ENCODE assay signal across 12 cellular contexts in the genomic region with DNA sequence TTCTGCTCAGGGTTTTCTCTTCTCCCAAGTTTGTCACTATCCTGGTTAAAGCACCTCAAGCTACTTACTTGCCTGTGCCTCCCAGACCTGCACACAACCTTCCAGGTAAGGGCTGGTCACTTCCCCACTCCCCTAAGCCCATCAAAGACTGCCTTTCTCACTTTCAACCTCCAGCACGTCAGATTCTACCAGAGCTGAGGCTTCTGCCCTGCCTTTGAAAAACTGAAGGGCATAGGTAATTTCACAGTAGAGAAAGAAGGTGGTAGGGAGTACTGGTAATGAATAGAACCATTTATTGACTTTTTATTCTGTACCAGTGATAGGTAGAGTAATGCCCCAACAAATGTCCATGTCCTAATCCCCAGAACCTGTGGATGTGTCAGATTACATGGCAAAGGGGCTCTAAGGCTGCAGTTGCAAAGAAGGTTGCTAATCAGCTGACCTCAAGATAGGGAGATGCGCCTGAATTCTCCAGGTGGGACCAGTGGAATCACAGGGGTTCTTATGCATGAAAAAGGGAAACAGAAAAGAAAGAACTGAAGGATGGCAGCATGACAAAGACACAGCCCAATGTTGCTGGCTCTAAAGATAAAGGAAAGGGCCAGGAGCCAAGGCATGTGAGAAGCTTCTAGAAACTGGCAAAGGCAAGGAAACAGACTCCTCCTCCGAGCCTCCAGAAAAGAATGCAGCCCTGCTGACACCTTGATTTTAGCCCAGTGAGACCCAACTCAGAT.
DNase-seq lines count a peak whose midpoint lies in the region; ATAC-seq and TF ChIP-seq lines count a peak whose summit lies in the region.
"Had no signal": no experiment of that assay in that cellular context is flagged by ENCODE, and none has a peak within 500 bp of the region (broad histone marks: within the 10 kb centered on the region; RNA-seq: fewer than 3 reads in every experiment).

No MANE protein-coding gene starts in this region.

- H3K27me3 Mint-ChIP-seq in natural killer cell (ENCODE audit: low read depth in 2 of 2) = peaks cover 0 to 5% of the 10 kb centered on the region in 2 donors
- peaks cover 0 to 4% of the 10 kb centered on the region in 2 donors for H3K27me3 Mint-ChIP-seq in natural killer cell treated with Interleukin-12 subunit alpha and Interleukin-12 subunit beta and Interleukin-15 and Interleukin-18, amount 100 ng/mL, for 72 hours
- no peaks in the 10 kb centered on the region for H3K27me3 Mint-ChIP-seq in activated CD8-positive, alpha-beta T cell treated with anti-CD3 and anti-CD28 coated beads, Interleukin-2, amount 10 ng/mL, durations not matched to agents 7 days and 5 days (ENCODE audit: low read depth)

- H3K36me3 Mint-ChIP-seq in natural killer cell = no peaks in the 10 kb centered on the region
- H3K36me3 Mint-ChIP-seq in natural killer cell treated with Interleukin-12 subunit alpha and Interleukin-12 subunit beta and Interleukin-15 and Interleukin-18, amount 100 ng/mL, for 72 hours = no peaks in the 10 kb centered on the region
- peaks cover 4% of the 10 kb centered on the region for H3K36me3 Mint-ChIP-seq in activated CD8-positive, alpha-beta T cell treated with anti-CD3 and anti-CD28 coated beads, Interleukin-2, amount 10 ng/mL, durations not matched to agents 7 days and 5 days (ENCODE audit: low read depth)

- ATAC-seq in natural killer cell (peak in 1 of 3 donors; percentile 16), GM18502 (IDR thresholded peaks at IDR 0.05; ENCODE audit: poor library complexity, unreplicated experiment) (no peak), SK-N-SH treated with all-trans-retinoic acid at 6 μM for 48 hours (no peak)
- no peak for ATAC-seq in natural killer cell treated with Interleukin-12 subunit alpha and Interleukin-12 subunit beta and Interleukin-15 and Interleukin-18, amount 100 ng/mL, for 72 hours
- ATAC-seq in activated CD8-positive, alpha-beta T cell treated with anti-CD3 and anti-CD28 coated beads, Interleukin-2, amount 10 ng/mL, durations not matched to agents 7 days and 5 days = no peak
- ATAC-seq: PC-3 had no signal

- POLR2A ChIA-PET in activated CD8-positive, alpha-beta T cell treated with anti-CD3 and anti-CD28 coated beads, Interleukin-2, amount 10 ng/mL, durations not matched to agents 7 days and 5 days (lab: Charles Lee) = no interaction called here

- peaks cover 32 to 33% of the 10 kb centered on the region in 2 donors for H3K4me1 Mint-ChIP-seq in natural killer cell
- H3K4me1 Mint-ChIP-seq in natural killer cell treated with Interleukin-12 subunit alpha and Interleukin-12 subunit beta and Interleukin-15 and Interleukin-18, amount 100 ng/mL, for 72 hours (ENCODE audit: low read depth in 2 of 2) = peaks cover 25 to 33% of the 10 kb centered on the region in 2 donors
- H3K4me1 Mint-ChIP-seq in activated CD8-positive, alpha-beta T cell treated with anti-CD3 and anti-CD28 coated beads, Interleukin-2, amount 10 ng/mL, durations not matched to agents 7 days and 5 days (ENCODE audit: low read depth) = peaks cover 34% of the 10 kb centered on the region

- no peak for DNase-seq in natural killer cell
- DNase-seq in natural killer cell treated with Interleukin-12 subunit alpha and Interleukin-12 subunit beta and Interleukin-15 and Interleukin-18, amount 100 ng/mL, for 72 hours (ENCODE audit: low spot score) = no peak
- DNase-seq in activated CD8-positive, alpha-beta T cell treated with anti-CD3 and anti-CD28 coated beads, Interleukin-2, amount 10 ng/mL, durations not matched to agents 7 days and 5 days = no peak
- peak; percentile 85 for DNase-seq in iPS DF 19.7 (ENCODE audit: low read depth, low spot score)
- no peak for DNase-seq in stimulated activated CD4-positive, alpha-beta T cell treated with anti-CD3 and anti-CD28 coated beads, Interleukin-4, amount 100 ng/mL, for 4 hours
- DNase-seq in DMS 273 treated with DMSO at 0.1 percent for 48 hours (lab: John Stamatoyannopoulos, UW) = no peak
- DNase-seq: islet precursor cell, Kasumi-1, NCI-H1105 treated with DMSO at 0.1 percent for 48 hours, PC-3 had no signal

- H3K4me3 Mint-ChIP-seq in natural killer cell = peak overlapping the region; percentile 4
- no peak overlapping the region for H3K4me3 Mint-ChIP-seq in natural killer cell treated with Interleukin-12 subunit alpha and Interleukin-12 subunit beta and Interleukin-15 and Interleukin-18, amount 100 ng/mL, for 72 hours
- H3K4me3 Mint-ChIP-seq in activated CD8-positive, alpha-beta T cell treated with anti-CD3 and anti-CD28 coated beads, Interleukin-2, amount 10 ng/mL, durations not matched to agents 7 days and 5 days = no peak overlapping the region

- CTCF ChIA-PET in activated CD8-positive, alpha-beta T cell treated with anti-CD3 and anti-CD28 coated beads, Interleukin-2, amount 10 ng/mL, durations not matched to agents 7 days and 5 days (lab: Charles Lee) = interaction anchor here (0.7 to 3.5 kb wide), 5 partner anchors 8 to 88 kb away, joined by 3 to 22 read pairs (median 3); no protein-coding TSS in a partner anchor

- H3K9me3 Mint-ChIP-seq in natural killer cell = no peaks in the 10 kb centered on the region
- H3K9me3 Mint-ChIP-seq in natural killer cell treated with Interleukin-12 subunit alpha and Interleukin-12 subunit beta and Interleukin-15 and Interleukin-18, amount 100 ng/mL, for 72 hours = peaks cover 3% of the 10 kb centered on the region
- peaks cover 4% of the 10 kb centered on the region for H3K9me3 Mint-ChIP-seq in activated CD8-positive, alpha-beta T cell treated with anti-CD3 and anti-CD28 coated beads, Interleukin-2, amount 10 ng/mL, durations not matched to agents 7 days and 5 days (ENCODE audit: insufficient read depth)

- no peak for TF ChIP-seq CTCF in natural killer cell (IDR thresholded peaks at IDR 0.05)

- intact Hi-C loops in natural killer cell (cut with micrococcal nuclease) = no loop called here

- H3K27ac Mint-ChIP-seq in natural killer cell = peak overlapping the region; percentile 56 to 75
- peak overlapping the region in 1 of 2 donors; percentile 75 for H3K27ac Mint-ChIP-seq in natural killer cell treated with Interleukin-12 subunit alpha and Interleukin-12 subunit beta and Interleukin-15 and Interleukin-18, amount 100 ng/mL, for 72 hours
- H3K27ac Mint-ChIP-seq in activated CD8-positive, alpha-beta T cell treated with anti-CD3 and anti-CD28 coated beads, Interleukin-2, amount 10 ng/mL, durations not matched to agents 7 days and 5 days = peak overlapping the region; percentile 69

TF ChIP-seq in SK-N-SH treated with all-trans-retinoic acid at 6 μM for 48 hours, 23 proteins besides CTCF, POLR2A, EP300 and RAD21 (continues in another document):
- TF ChIP-seq ZC3H10 (CRISPR knock-in tag; IDR thresholded peaks at IDR 0.05) (no peak), ZFP30 (CRISPR knock-in tag; IDR thresholded peaks at IDR 0.05) (no peak), ESRRG (CRISPR knock-in tag; IDR thresholded peaks at IDR 0.05) (no peak), RARB (CRISPR knock-in tag; IDR thresholded peaks at IDR 0.05) (no peak), ZNF70 (CRISPR knock-in tag; IDR thresholded peaks at IDR 0.05) (no peak), SNAI2 (CRISPR knock-in tag; IDR thresholded peaks at IDR 0.05) (no peak), PPARA (CRISPR knock-in tag; IDR thresholded peaks at IDR 0.05; ENCODE audit: borderline replicate concordance) (no peak)
- TF ChIP-seq, protein P1, sequence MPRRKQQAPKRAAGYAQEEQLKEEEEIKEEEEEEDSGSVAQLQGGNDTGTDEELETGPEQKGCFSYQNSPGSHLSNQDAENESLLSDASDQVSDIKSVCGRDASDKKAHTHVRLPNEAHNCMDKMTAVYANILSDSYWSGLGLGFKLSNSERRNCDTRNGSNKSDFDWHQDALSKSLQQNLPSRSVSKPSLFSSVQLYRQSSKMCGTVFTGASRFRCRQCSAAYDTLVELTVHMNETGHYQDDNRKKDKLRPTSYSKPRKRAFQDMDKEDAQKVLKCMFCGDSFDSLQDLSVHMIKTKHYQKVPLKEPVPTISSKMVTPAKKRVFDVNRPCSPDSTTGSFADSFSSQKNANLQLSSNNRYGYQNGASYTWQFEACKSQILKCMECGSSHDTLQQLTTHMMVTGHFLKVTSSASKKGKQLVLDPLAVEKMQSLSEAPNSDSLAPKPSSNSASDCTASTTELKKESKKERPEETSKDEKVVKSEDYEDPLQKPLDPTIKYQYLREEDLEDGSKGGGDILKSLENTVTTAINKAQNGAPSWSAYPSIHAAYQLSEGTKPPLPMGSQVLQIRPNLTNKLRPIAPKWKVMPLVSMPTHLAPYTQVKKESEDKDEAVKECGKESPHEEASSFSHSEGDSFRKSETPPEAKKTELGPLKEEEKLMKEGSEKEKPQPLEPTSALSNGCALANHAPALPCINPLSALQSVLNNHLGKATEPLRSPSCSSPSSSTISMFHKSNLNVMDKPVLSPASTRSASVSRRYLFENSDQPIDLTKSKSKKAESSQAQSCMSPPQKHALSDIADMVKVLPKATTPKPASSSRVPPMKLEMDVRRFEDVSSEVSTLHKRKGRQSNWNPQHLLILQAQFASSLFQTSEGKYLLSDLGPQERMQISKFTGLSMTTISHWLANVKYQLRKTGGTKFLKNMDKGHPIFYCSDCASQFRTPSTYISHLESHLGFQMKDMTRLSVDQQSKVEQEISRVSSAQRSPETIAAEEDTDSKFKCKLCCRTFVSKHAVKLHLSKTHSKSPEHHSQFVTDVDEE (CRISPR knock-in tag; IDR thresholded peaks at IDR 0.05) = no peak
- TF ChIP-seq, protein P2, sequence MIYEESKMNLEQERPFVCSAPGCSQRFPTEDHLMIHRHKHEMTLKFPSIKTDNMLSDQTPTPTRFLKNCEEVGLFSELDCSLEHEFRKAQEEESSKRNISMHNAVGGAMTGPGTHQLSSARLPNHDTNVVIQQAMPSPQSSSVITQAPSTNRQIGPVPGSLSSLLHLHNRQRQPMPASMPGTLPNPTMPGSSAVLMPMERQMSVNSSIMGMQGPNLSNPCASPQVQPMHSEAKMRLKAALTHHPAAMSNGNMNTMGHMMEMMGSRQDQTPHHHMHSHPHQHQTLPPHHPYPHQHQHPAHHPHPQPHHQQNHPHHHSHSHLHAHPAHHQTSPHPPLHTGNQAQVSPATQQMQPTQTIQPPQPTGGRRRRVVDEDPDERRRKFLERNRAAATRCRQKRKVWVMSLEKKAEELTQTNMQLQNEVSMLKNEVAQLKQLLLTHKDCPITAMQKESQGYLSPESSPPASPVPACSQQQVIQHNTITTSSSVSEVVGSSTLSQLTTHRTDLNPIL (CRISPR knock-in tag; IDR thresholded peaks at IDR 0.05; ENCODE audit: low read depth) = no peak
